ENCODE assay signal across 37 cellular contexts in the genomic region with DNA sequence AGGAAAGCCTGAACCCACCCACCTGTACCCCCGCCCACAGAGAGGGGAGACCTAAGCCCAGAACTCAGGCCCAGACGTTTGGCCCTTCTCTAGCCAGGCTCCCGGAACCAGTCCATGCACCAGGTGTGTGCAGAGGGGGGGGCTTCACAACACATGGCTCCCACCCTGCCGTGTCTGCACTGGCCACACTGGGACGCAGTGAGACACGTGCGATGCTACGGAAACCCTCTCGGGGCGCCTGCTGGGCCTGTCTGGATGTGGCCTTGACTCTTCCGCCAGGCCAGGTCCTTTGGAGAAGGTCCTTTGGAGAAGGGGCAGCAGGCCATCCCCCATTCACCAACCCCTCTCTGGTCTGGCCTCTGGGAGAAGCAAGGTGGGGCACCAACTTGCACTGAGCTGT.
"Had no signal": no experiment of that assay in that cellular context is flagged by ENCODE, and none has a peak within 500 bp of the region (broad histone marks: within the 10 kb centered on the region; RNA-seq: fewer than 3 reads in every experiment).

No MANE protein-coding gene starts in this region.

- ATAC-seq: activated CD4-positive, alpha-beta T cell treated with anti-CD3 and anti-CD28 coated beads for 36 hours; activated CD4-positive, CD25-positive, alpha-beta regulatory T cell treated with anti-CD3 and anti-CD28 coated beads, Interleukin-2, amount 50 U/mL, for 24 hours; activated CD8-positive, alpha-beta T cell treated with anti-CD3 and anti-CD28 coated beads for 36 hours; activated naive CD4-positive, alpha-beta T cell treated with anti-CD3 and anti-CD28 coated beads, Interleukin-2, amount 50 U/mL, for 72 hours; activated T-cell treated with anti-CD3 and anti-CD28 coated beads, Interleukin-2, amount 50 U/mL, for 4 hours; activated T-cell treated with anti-CD3 and anti-CD28 coated beads, Interleukin-2, amount 50 U/mL, for 72 hours; activated T-helper 17 cell treated with anti-CD3 and anti-CD28 coated beads, Interleukin-2, amount 50 U/mL, for 72 hours; body of pancreas; T-cell; T-helper 17 cell; WTC11 had no signal

- H3K27ac Mint-ChIP-seq: activated CD4-positive, alpha-beta memory T cell treated with anti-CD3 and anti-CD28 coated beads for 36 hours; activated CD4-positive, alpha-beta T cell treated with anti-CD3 and anti-CD28 coated beads for 36 hours; activated CD8-positive, alpha-beta T cell treated with anti-CD3 and anti-CD28 coated beads for 36 hours; activated naive CD4-positive, alpha-beta T cell treated with anti-CD3 and anti-CD28 coated beads for 36 hours; activated naive CD4-positive, alpha-beta T cell treated with anti-CD3 and anti-CD28 coated beads, Interleukin-2, amount 50 U/mL, for 72 hours; activated naive CD8-positive, alpha-beta T cell treated with anti-CD3 and anti-CD28 coated beads for 36 hours; activated T-cell treated with anti-CD3 and anti-CD28 coated beads, Interleukin-2, amount 50 U/mL, for 72 hours; activated T-helper 1 cell treated with anti-CD3 and anti-CD28 coated beads, Interleukin-12 subunit alpha, Interleukin-12 subunit beta, Interleukin-2, Interleukin-4 antibody, amounts not matched to agents 30 ng/mL and 10 ng/mL and 1 ng/mL, durations not matched to agents 14 hours and 24 hours and 36 hours; activated T-helper 17 cell treated with anti-CD3 and anti-CD28 coated beads, Interleukin-2, amount 50 U/mL, for 72 hours; T-cell; T-helper 17 cell; WTC11 had no signal

- H3K27me3 Mint-ChIP-seq: activated CD4-positive, alpha-beta memory T cell treated with anti-CD3 and anti-CD28 coated beads for 36 hours; activated CD4-positive, alpha-beta T cell treated with anti-CD3 and anti-CD28 coated beads for 36 hours; activated T-helper 17 cell treated with anti-CD3 and anti-CD28 coated beads, Interleukin-2, amount 50 U/mL, for 72 hours had no signal

- H3K27ac ChIP-seq: adrenal gland, body of pancreas, brain microvascular endothelial cell, breast epithelium, VCaP had no signal

- H3K4me3 ChIP-seq: adrenal gland, body of pancreas, breast epithelium had no signal

- DNase-seq: activated CD4-positive, alpha-beta memory T cell treated with anti-CD3 and anti-CD28 coated beads for 36 hours; activated CD4-positive, alpha-beta T cell treated with anti-CD3 and anti-CD28 coated beads for 1 hour; activated CD4-positive, alpha-beta T cell treated with anti-CD3 and anti-CD28 coated beads for 36 hours; activated CD4-positive, alpha-beta T cell treated with anti-CD3 and anti-CD28 coated beads for 48 hours; activated CD4-positive, alpha-beta T cell treated with anti-CD3 and anti-CD28 coated beads, Interleukin-2, amount 50 U/mL, for 1 hour; activated CD4-positive, alpha-beta T cell treated with anti-CD3 and anti-CD28 coated beads, Interleukin-2, amount 50 U/mL, for 4 hours; activated CD4-positive, CD25-positive, alpha-beta regulatory T cell; activated CD8-positive, alpha-beta memory T cell treated with anti-CD3 and anti-CD28 coated beads, Interleukin-2, amount 50 U/mL, for 4 hours; activated CD8-positive, alpha-beta T cell treated with anti-CD3 and anti-CD28 coated beads for 36 hours; activated effector memory CD4-positive, alpha-beta T cell treated with anti-CD3 and anti-CD28 coated beads, Interleukin-2, amount 50 U/mL, for 16 hours; activated gamma-delta T cell treated with Interleukin-2 at 50 U/mL for 16 hours; activated naive CD4-positive, alpha-beta T cell; activated naive CD4-positive, alpha-beta T cell treated with anti-CD3 and anti-CD28 coated beads for 36 hours; activated naive CD4-positive, alpha-beta T cell treated with anti-CD3 and anti-CD28 coated beads, Interleukin-2, amount 50 U/mL, for 16 hours; activated naive CD8-positive, alpha-beta T cell treated with anti-CD3 and anti-CD28 coated beads for 36 hours; activated T-cell treated with anti-CD3 and anti-CD28 coated beads for 4 hours; activated T-cell treated with anti-CD3 and anti-CD28 coated beads, Interleukin-2, amount 50 U/mL, for 1 hour; activated T-cell treated with anti-CD3 and anti-CD28 coated beads, Interleukin-2, amount 50 U/mL, for 4 hours; activated T-cell treated with anti-CD3 and anti-CD28 coated beads, Interleukin-2, amount 50 U/mL, for 72 hours; adrenal gland; amniotic stem cell; aorta; body of pancreas; brain microvascular endothelial cell; central memory CD4-positive, alpha-beta T cell; T-cell; T-helper 17 cell; T1000 had no signal

- H3K36me3 Mint-ChIP-seq: activated CD4-positive, alpha-beta memory T cell treated with anti-CD3 and anti-CD28 coated beads for 36 hours; activated naive CD4-positive, alpha-beta T cell treated with anti-CD3 and anti-CD28 coated beads, Interleukin-2, amount 50 U/mL, for 72 hours; activated naive CD8-positive, alpha-beta T cell treated with anti-CD3 and anti-CD28 coated beads for 36 hours; T-cell had no signal

- H3K4me3 Mint-ChIP-seq: activated CD4-positive, alpha-beta memory T cell treated with anti-CD3 and anti-CD28 coated beads for 36 hours; activated CD4-positive, alpha-beta T cell treated with anti-CD3 and anti-CD28 coated beads for 36 hours; activated CD8-positive, alpha-beta T cell treated with anti-CD3 and anti-CD28 coated beads for 36 hours; activated naive CD4-positive, alpha-beta T cell treated with anti-CD3 and anti-CD28 coated beads for 36 hours; activated naive CD8-positive, alpha-beta T cell treated with anti-CD3 and anti-CD28 coated beads for 36 hours; activated T-cell treated with anti-CD3 and anti-CD28 coated beads, Interleukin-2, amount 50 U/mL, for 4 hours; activated T-cell treated with anti-CD3 and anti-CD28 coated beads, Interleukin-2, amount 50 U/mL, for 72 hours; activated T-helper 1 cell treated with anti-CD3 and anti-CD28 coated beads, Interleukin-12 subunit alpha, Interleukin-12 subunit beta, Interleukin-2, Interleukin-4 antibody, amounts not matched to agents 30 ng/mL and 10 ng/mL and 1 ng/mL, durations not matched to agents 14 hours and 24 hours and 36 hours; activated T-helper 17 cell treated with anti-CD3 and anti-CD28 coated beads, Interleukin-2, amount 50 U/mL, for 72 hours; T-cell; WTC11 had no signal

- H3K36me3 ChIP-seq: breast epithelium had no signal

- H3K9me3 Mint-ChIP-seq: activated CD4-positive, alpha-beta memory T cell treated with anti-CD3 and anti-CD28 coated beads for 36 hours; activated CD8-positive, alpha-beta T cell treated with anti-CD3 and anti-CD28 coated beads for 36 hours; activated naive CD4-positive, alpha-beta T cell treated with anti-CD3 and anti-CD28 coated beads for 36 hours; activated naive CD4-positive, alpha-beta T cell treated with anti-CD3 and anti-CD28 coated beads, Interleukin-2, amount 50 U/mL, for 72 hours; activated naive CD8-positive, alpha-beta T cell treated with anti-CD3 and anti-CD28 coated beads for 36 hours; activated T-cell treated with anti-CD3 and anti-CD28 coated beads, Interleukin-2, amount 50 U/mL, for 4 hours; activated T-cell treated with anti-CD3 and anti-CD28 coated beads, Interleukin-2, amount 50 U/mL, for 72 hours; activated T-helper 1 cell treated with anti-CD3 and anti-CD28 coated beads, Interleukin-12 subunit alpha, Interleukin-12 subunit beta, Interleukin-2, Interleukin-4 antibody, amounts not matched to agents 30 ng/mL and 10 ng/mL and 1 ng/mL, durations not matched to agents 14 hours and 24 hours and 36 hours; activated T-helper 17 cell treated with anti-CD3 and anti-CD28 coated beads, Interleukin-2, amount 50 U/mL, for 72 hours; T-cell; WTC11 had no signal

- H3K27me3 ChIP-seq: adrenal gland, body of pancreas, brain microvascular endothelial cell, breast epithelium had no signal

- H3K4me1 Mint-ChIP-seq: WTC11 had no signal

- H3K4me1 ChIP-seq: breast epithelium had no signal

- H3K9me3 ChIP-seq: adrenal gland, body of pancreas, breast epithelium had no signal

- FAIRE-seq: astrocyte, TTC549 had no signal
